28 cellular contexts compared by ENCODE assay signal in the genomic region with DNA sequence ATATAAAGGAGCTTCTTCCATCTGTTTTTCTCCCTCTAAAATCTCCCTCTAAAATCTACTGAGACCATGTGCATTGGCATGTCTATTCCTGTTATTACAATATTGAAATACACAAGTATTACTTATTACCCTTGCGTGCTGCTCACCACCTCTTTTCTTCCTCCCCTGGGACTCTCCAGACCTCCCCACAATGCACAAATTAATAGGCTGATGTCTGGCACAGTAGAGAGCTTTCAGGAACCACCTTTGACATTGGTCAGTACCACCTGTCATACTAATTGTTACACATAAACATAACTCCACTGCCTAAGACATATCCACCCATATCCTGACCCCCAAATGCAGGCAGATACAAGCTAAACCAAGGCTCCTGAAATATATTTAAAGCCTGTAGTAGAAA.
A peak's percentile ranks its signal among the peaks of the same experiment; 100 is the strongest.
DNase-seq lines count a peak whose midpoint lies in the region; ATAC-seq and TF ChIP-seq lines count a peak whose summit lies in the region.
"Had no signal": no experiment of that assay in that cellular context is flagged by ENCODE, and none has a peak within 500 bp of the region (broad histone marks: within the 10 kb centered on the region; RNA-seq: fewer than 3 reads in every experiment).

No MANE protein-coding gene starts in this region.

- TF ChIP-seq CTCF in natural killer cell (IDR thresholded peaks at IDR 0.05) (no peak), foreskin fibroblast (IDR thresholded peaks at IDR 0.05; ENCODE audit: low read depth, low read length) (no peak)

- H3K36me3 Mint-ChIP-seq in stimulated activated memory B cell treated with anti-CD40 and anti-IgM and Interleukin-4, amounts not matched to agents 10 μg/mL and 1 μg/mL and 100 μg/mL, for 72 hours: no peaks in the 10 kb centered on the region
- H3K36me3 Mint-ChIP-seq in natural killer cell: no peaks in the 10 kb centered on the region
- H3K36me3 Mint-ChIP-seq: activated naive CD4-positive, alpha-beta T cell treated with anti-CD3 and anti-CD28 coated beads, Interleukin-2, amount 50 U/mL, for 72 hours had no signal

- intact Hi-C loops in natural killer cell (cut with micrococcal nuclease): no loop called here

- ATAC-seq in GM19467 (IDR thresholded peaks at IDR 0.05; ENCODE audit: unreplicated experiment) (peak; percentile 68), HG03354 (IDR thresholded peaks at IDR 0.05; ENCODE audit: poor library complexity, severe bottlenecking, unreplicated experiment) (peak; percentile 96), natural killer cell (no peak)
- ATAC-seq in stimulated activated memory B cell treated with anti-CD40 and anti-IgM and Interleukin-4, amounts not matched to agents 10 μg/mL and 1 μg/mL and 100 μg/mL, for 72 hours: peak; percentile 69
- ATAC-seq: activated naive CD4-positive, alpha-beta T cell treated with anti-CD3 and anti-CD28 coated beads, Interleukin-2, amount 50 U/mL, for 72 hours; heart left ventricle; stimulated activated naive CD8-positive, alpha-beta T cell treated with anti-CD3 and anti-CD28 coated beads, Interleukin-15, amount 100 ng/mL, for 72 hours had no signal

- no peak overlapping the region for H3K4me3 Mint-ChIP-seq in stimulated activated memory B cell treated with anti-CD40 and anti-IgM and Interleukin-4, amounts not matched to agents 10 μg/mL and 1 μg/mL and 100 μg/mL, for 72 hours
- no peak overlapping the region for H3K4me3 Mint-ChIP-seq in natural killer cell
- H3K4me3 Mint-ChIP-seq: stimulated activated naive CD8-positive, alpha-beta T cell treated with anti-CD3 and anti-CD28 coated beads, Interleukin-15, amount 100 ng/mL, for 72 hours had no signal

- DNase-seq in NCI-H2171 treated with DMSO at 0.1 percent for 48 hours (lab: John Stamatoyannopoulos, UW) (peak; percentile 20), NCI-H2171 (lab: John Stamatoyannopoulos, UW) (no peak), HuH-7.5 (ENCODE audit: low spot score) (no peak), natural killer cell (no peak), foreskin fibroblast (no peak)
- DNase-seq: 8988T; amygdala; brain microvascular endothelial cell; Calu3; DMS79 treated with DMSO at 0.1 percent for 48 hours; esophagus squamous epithelium; foreskin melanocyte; GDM1; heart left ventricle; NCI-H2029; NCI-H345; NCI-H748 treated with DMSO at 0.1 percent for 48 hours; Peyer's patch; SHP77; small intestine; stimulated activated naive CD8-positive, alpha-beta T cell treated with anti-CD3 and anti-CD28 coated beads, Interleukin-15, amount 100 ng/mL, for 72 hours; SW 1271; uterus had no signal

- H3K4me3 ChIP-seq in foreskin fibroblast (ENCODE audit: low read depth in 1 of 2, low read length in 2 of 2): no peak overlapping the region
- H3K4me3 ChIP-seq: esophagus squamous epithelium, heart left ventricle, Peyer's patch, right atrium auricular region, uterus had no signal

- H3K9me3 Mint-ChIP-seq in stimulated activated memory B cell treated with anti-CD40 and anti-IgM and Interleukin-4, amounts not matched to agents 10 μg/mL and 1 μg/mL and 100 μg/mL, for 72 hours: no peaks in the 10 kb centered on the region
- H3K9me3 Mint-ChIP-seq in natural killer cell: no peaks in the 10 kb centered on the region
- H3K9me3 Mint-ChIP-seq: activated naive CD4-positive, alpha-beta T cell treated with anti-CD3 and anti-CD28 coated beads, Interleukin-2, amount 50 U/mL, for 72 hours had no signal

- H3K27ac Mint-ChIP-seq in stimulated activated memory B cell treated with anti-CD40 and anti-IgM and Interleukin-4, amounts not matched to agents 10 μg/mL and 1 μg/mL and 100 μg/mL, for 72 hours: no peak overlapping the region
- H3K27ac Mint-ChIP-seq in natural killer cell: no peak overlapping the region
- H3K27ac Mint-ChIP-seq: activated naive CD4-positive, alpha-beta T cell treated with anti-CD3 and anti-CD28 coated beads, Interleukin-2, amount 50 U/mL, for 72 hours had no signal

- H3K4me1 Mint-ChIP-seq in stimulated activated memory B cell treated with anti-CD40 and anti-IgM and Interleukin-4, amounts not matched to agents 10 μg/mL and 1 μg/mL and 100 μg/mL, for 72 hours: peaks cover 7% of the 10 kb centered on the region
- no peaks in the 10 kb centered on the region for H3K4me1 Mint-ChIP-seq in natural killer cell
- H3K4me1 Mint-ChIP-seq: stimulated activated naive CD8-positive, alpha-beta T cell treated with anti-CD3 and anti-CD28 coated beads, Interleukin-15, amount 100 ng/mL, for 72 hours had no signal

- no peaks in the 10 kb centered on the region for H3K27me3 Mint-ChIP-seq in stimulated activated memory B cell treated with anti-CD40 and anti-IgM and Interleukin-4, amounts not matched to agents 10 μg/mL and 1 μg/mL and 100 μg/mL, for 72 hours
- H3K27me3 Mint-ChIP-seq in natural killer cell (ENCODE audit: low read depth in 2 of 2): no peaks in the 10 kb centered on the region
- H3K27me3 Mint-ChIP-seq: stimulated activated naive CD8-positive, alpha-beta T cell treated with anti-CD3 and anti-CD28 coated beads, Interleukin-15, amount 100 ng/mL, for 72 hours had no signal

Comparison
In these comparisons a context has a peak if more than half of its experiments do, and no peak if none do; other contexts are left out.
1. ATAC-seq: peak in GM19467 (single experiment), HG03354 (single experiment) and stimulated activated memory B cell treated with anti-CD40 and anti-IgM and Interleukin-4, amounts not matched to agents 10 μg/mL and 1 μg/mL and 100 μg/mL, for 72 hours (single experiment); none in natural killer cell (0 of 3).